In the genomic region with DNA sequence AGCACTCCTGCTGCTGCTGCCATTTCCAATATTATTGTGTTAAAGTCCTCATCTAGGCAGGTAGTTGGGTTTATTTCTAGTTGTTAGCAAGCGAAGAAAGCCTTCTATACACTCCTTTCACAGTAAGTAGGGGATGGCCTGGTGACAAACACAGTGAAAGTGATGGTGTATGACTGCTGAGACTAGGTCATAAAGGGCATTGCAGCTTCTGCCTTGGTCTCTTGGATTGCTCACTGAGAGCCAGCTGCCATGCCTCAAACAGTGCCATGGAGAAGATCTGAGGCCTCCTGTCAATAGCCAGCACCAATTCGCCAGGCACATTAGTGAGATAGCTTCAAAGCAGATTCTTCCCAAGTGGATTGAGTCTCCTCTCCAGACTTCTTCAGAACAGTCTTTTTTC, we compare ENCODE assay signal across 20 cellular contexts. TPM values are rescaled to one million over a fixed set of nuclear protein-coding genes. Genes with fewer than 3 reads are reported as not detected.
DNase-seq lines count a peak whose midpoint lies in the region; ATAC-seq and TF ChIP-seq lines count a peak whose summit lies in the region.
"Had no signal": no experiment of that assay in that cellular context is flagged by ENCODE, and none has a peak within 500 bp of the region (broad histone marks: within the 10 kb centered on the region; RNA-seq: fewer than 3 reads in every experiment).

No MANE protein-coding gene starts in this region.

- no peak overlapping the region for H3K4me2 ChIP-seq in mammary epithelial cell (ENCODE audit: insufficient read depth, low read depth, low read length)
- H3K4me2 ChIP-seq in OCI-LY3 (ENCODE audit: low read length): no peak overlapping the region

- CTCF ChIA-PET in mammary epithelial cell (lab: Charles Lee; ENCODE audit: low non-redundant PET): no interaction called here
- CTCF ChIA-PET in MCF 10A (lab: Yijun Ruan, JAX): interaction anchor here (0.8 to 1.3 kb wide), 4 partner anchors 224 to 421 kb away, joined by 3 to 4 read pairs (median 3); no protein-coding TSS in a partner anchor

- DNase-seq in mammary epithelial cell: no peak
- DNase-seq in MCF 10A (ENCODE audit: unreplicated experiment): no peak
- no peak for DNase-seq in Right ventricle myocardium inferior (ENCODE audit: missing footprints)
- no peak for DNase-seq in NCI-H1694 treated with DMSO at 0.1 percent for 48 hours (lab: John Stamatoyannopoulos, UW)
- DNase-seq in NCI-H1694 (lab: John Stamatoyannopoulos, UW): no peak
- DNase-seq: C1 segment of cervical spinal cord, H7, Kasumi-1, MV-4-11, NCI-H1417 treated with DMSO at 0.1 percent for 48 hours, NCI-H2081, NCI-H2227 treated with DMSO at 0.1 percent for 48 hours, NCI-H526, OCI-M1 had no signal

- H3K79me2 ChIP-seq in mammary epithelial cell (ENCODE audit: insufficient read depth, low read length): no peaks in the 10 kb centered on the region
- H3K79me2 ChIP-seq in OCI-LY3 (ENCODE audit: low read length): no peaks in the 10 kb centered on the region

- H3K9ac ChIP-seq in mammary epithelial cell (ENCODE audit: insufficient read depth, low read length) (no peak overlapping the region), OCI-LY3 (ENCODE audit: low read length) (no peak overlapping the region)

- no peaks in the 10 kb centered on the region for H3K9me3 Mint-ChIP-seq in MCF 10A (ENCODE audit: unreplicated experiment)
- H3K9me3 Mint-ChIP-seq in stimulated activated memory B cell treated with anti-CD40 and anti-IgM and Interleukin-4, amounts not matched to agents 10 μg/mL and 1 μg/mL and 100 μg/mL, for 72 hours: no peaks in the 10 kb centered on the region

- H3K27ac Mint-ChIP-seq in MCF 10A (ENCODE audit: low read depth, unreplicated experiment): no peak overlapping the region
- H3K27ac Mint-ChIP-seq in stimulated activated memory B cell treated with anti-CD40 and anti-IgM and Interleukin-4, amounts not matched to agents 10 μg/mL and 1 μg/mL and 100 μg/mL, for 72 hours: no peak overlapping the region

- H3K4me3 ChIP-seq in mammary epithelial cell (replicated peaks in 1 of 3; ENCODE audit: insufficient read depth in 1 of 3, low read depth in 2 of 3, low read length in 3 of 3): no peak overlapping the region
- no peak overlapping the region for H3K4me3 ChIP-seq in OCI-LY3 (ENCODE audit: low read length)

- H3K36me3 ChIP-seq in mammary epithelial cell (ENCODE audit: insufficient read depth, low read length) (no peaks in the 10 kb centered on the region), OCI-LY3 (replicated peaks; ENCODE audit: low read depth, low read length) (no peaks in the 10 kb centered on the region)

- in situ Hi-C loops in mammary epithelial cell (cut with MboI; ENCODE audit: low sequenced_read_pairs in 2 of 2): loop anchor here (10.0 to 25.0 kb wide), 4 partner anchors 222 to 722 kb away; a partner anchor contains a TSS

- H3K4me1 ChIP-seq in mammary epithelial cell (ENCODE audit: insufficient read depth, low read length) (no peaks in the 10 kb centered on the region), OCI-LY3 (ENCODE audit: low read length) (peaks cover 24% of the 10 kb centered on the region)

- H3K27ac ChIP-seq in mammary epithelial cell (ENCODE audit: insufficient read depth, low read depth, low read length) (no peak overlapping the region), OCI-LY3 (ENCODE audit: low read length) (no peak overlapping the region)
- H3K27ac ChIP-seq: RWPE1 had no signal

- POLR2A ChIA-PET in MCF 10A (lab: Yijun Ruan, JAX): no interaction called here

- H3K27me3 ChIP-seq in mammary epithelial cell (ENCODE audit: insufficient read depth, low read length): no peaks in the 10 kb centered on the region
- H3K27me3 ChIP-seq in OCI-LY3 (ENCODE audit: low read depth, low read length): no peaks in the 10 kb centered on the region

- intact Hi-C loops in mammary epithelial cell (cut with micrococcal nuclease): no loop called here
- intact Hi-C loops in MCF 10A (cut with micrococcal nuclease): no loop called here
- intact Hi-C loops in Right ventricle myocardium inferior (cut with DNase I): no loop called here

- dilution Hi-C loops in mammary epithelial cell (cut with HindIII; ENCODE audit: low sequenced_read_pairs): no loop called here

- H3K27me3 Mint-ChIP-seq in MCF 10A (ENCODE audit: insufficient read depth, unreplicated experiment): no peaks in the 10 kb centered on the region
- H3K27me3 Mint-ChIP-seq in stimulated activated memory B cell treated with anti-CD40 and anti-IgM and Interleukin-4, amounts not matched to agents 10 μg/mL and 1 μg/mL and 100 μg/mL, for 72 hours: no peaks in the 10 kb centered on the region

- 73% methylated on average over 2 of the region's 2 CpGs for WGBS in mammary epithelial cell (ENCODE audit: low coverage, missing lambda C conversion rate)

- H3K9me3 ChIP-seq in mammary epithelial cell (replicated peaks; ENCODE audit: insufficient read depth, low read length) (no peaks in the 10 kb centered on the region), OCI-LY3 (ENCODE audit: insufficient read depth, low read length) (no peaks in the 10 kb centered on the region)

- no peak overlapping the region for H3K4me3 Mint-ChIP-seq in MCF 10A (ENCODE audit: unreplicated experiment)
- no peak overlapping the region for H3K4me3 Mint-ChIP-seq in stimulated activated memory B cell treated with anti-CD40 and anti-IgM and Interleukin-4, amounts not matched to agents 10 μg/mL and 1 μg/mL and 100 μg/mL, for 72 hours

- no peaks in the 10 kb centered on the region for H3K4me1 Mint-ChIP-seq in MCF 10A (ENCODE audit: insufficient read depth, unreplicated experiment)
- no peaks in the 10 kb centered on the region for H3K4me1 Mint-ChIP-seq in stimulated activated memory B cell treated with anti-CD40 and anti-IgM and Interleukin-4, amounts not matched to agents 10 μg/mL and 1 μg/mL and 100 μg/mL, for 72 hours

- H2AFZ ChIP-seq in mammary epithelial cell (ENCODE audit: low read depth, low read length) (peak overlapping the region; percentile 31), OCI-LY3 (ENCODE audit: low read depth, low read length) (peak overlapping the region; percentile 27; the same call in 1 of the 2 replicates)

- TF ChIP-seq CTCF in mammary epithelial cell (conservative IDR thresholded peaks at IDR 0.05 in 1 of 2, IDR thresholded peaks at IDR 0.05 in 1 of 2; ENCODE audit: extremely low read depth in 1 of 2, insufficient read depth in 1 of 2, low read depth in 1 of 2, low read length in 2 of 2) (no peak), MCF 10A (IDR thresholded peaks at IDR 0.05; ENCODE audit: unreplicated experiment) (no peak), OCI-LY3 (IDR thresholded peaks at IDR 0.05; ENCODE audit: low read depth, low read length) (no peak)

- no peaks in the 10 kb centered on the region for H3K36me3 Mint-ChIP-seq in MCF 10A (ENCODE audit: insufficient read depth, unreplicated experiment)
- H3K36me3 Mint-ChIP-seq in stimulated activated memory B cell treated with anti-CD40 and anti-IgM and Interleukin-4, amounts not matched to agents 10 μg/mL and 1 μg/mL and 100 μg/mL, for 72 hours: no peaks in the 10 kb centered on the region

- BruUV-seq in mammary epithelial cell (replicated peaks; lab: Mats Ljungman, UMichigan) (no TSS peak), MCF 10A (replicated peaks; lab: Mats Ljungman, UMichigan) (no TSS peak)

- H4K20me1 ChIP-seq in mammary epithelial cell (ENCODE audit: insufficient read depth, low read length) (no peaks in the 10 kb centered on the region), OCI-LY3 (ENCODE audit: insufficient read depth, low read length) (no peaks in the 10 kb centered on the region)

- peak; percentile 57 for ATAC-seq in HG02642 (IDR thresholded peaks at IDR 0.05; ENCODE audit: poor library complexity, unreplicated experiment)
- peak; percentile 34 for ATAC-seq in stimulated activated memory B cell treated with anti-CD40 and anti-IgM and Interleukin-4, amounts not matched to agents 10 μg/mL and 1 μg/mL and 100 μg/mL, for 72 hours
- ATAC-seq in Right ventricle myocardium inferior: no peak

RNA-seq across cellular contexts. Expression of a gene that starts 27.6 kb away (rescaled TPM):
- total RNA-seq in mammary epithelial cell: not detected
- not detected for polyA plus RNA-seq in mammary epithelial cell
- polyA minus RNA-seq in mammary epithelial cell: not detected
- 0.09 and 0.10 TPM in 2 replicates for total RNA-seq in MCF 10A (2022)
- not detected for total RNA-seq in Right ventricle myocardium inferior
- total RNA-seq: A172, H7, SK-MEL-5 had no signal
